8 cellular contexts compared by ENCODE assay signal in genomic region chr11:65855927-65856363, GRCh38. TPM values are rescaled to one million over a fixed set of nuclear protein-coding genes. Genes with fewer than 3 reads are reported as not detected.
A peak's percentile ranks its signal among the peaks of the same experiment; 100 is the strongest.
DNase-seq lines count a peak whose midpoint lies in the region; ATAC-seq lines count a peak whose summit lies in the region.

No MANE protein-coding gene starts in this region.

- H3K36me3 Mint-ChIP-seq in activated CD8-positive, alpha-beta memory T cell treated with anti-CD3 and anti-CD28 coated beads, Interleukin-2, amount 10 ng/mL, durations not matched to agents 7 days and 5 days, result peaks cover 58% of the 10 kb centered on the region
- H3K36me3 Mint-ChIP-seq in activated T-helper 1 cell treated with anti-CD3 and anti-CD28 coated beads, Interleukin-12 subunit alpha, Interleukin-12 subunit beta, Interleukin-2, Interleukin-4 antibody, amounts not matched to agents 30 ng/mL and 10 ng/mL and 1 ng/mL, durations not matched to agents 14 hours and 24 hours and 36 hours (ENCODE audit: low read depth), result peaks cover 56% of the 10 kb centered on the region
- H3K36me3 Mint-ChIP-seq in stimulated activated naive CD8-positive, alpha-beta T cell treated with anti-CD3 and anti-CD28 coated beads, Interleukin-15, Interleukin-2, amounts not matched to agents 100 ng/mL and 50 ng/mL, for 24 hours (ENCODE audit: low read depth), result peaks cover 57% of the 10 kb centered on the region

- no peak overlapping the region; the same call in 1 of the 2 replicates for H3K9ac ChIP-seq in iPS-20b (ENCODE audit: low read depth, low read length)

- CTCF ChIA-PET in activated CD8-positive, alpha-beta memory T cell treated with anti-CD3 and anti-CD28 coated beads, Interleukin-2, amount 10 ng/mL, durations not matched to agents 7 days and 5 days (lab: Charles Lee), result interaction anchor here (27.4 kb wide), 1 partner anchor 35 kb away, joined by 710 read pairs; the partner anchor contains the start of genes CCDC85B, CTSW, FIBP and FOSL1

- peak overlapping the region; percentile 99 for H3K4me3 ChIP-seq in iPS-20b (ENCODE audit: low read length)

- H3K27ac ChIP-seq in iPS-20b (ENCODE audit: low read length), result no peak overlapping the region

- no peaks in the 10 kb centered on the region for H3K27me3 ChIP-seq in iPS-20b (ENCODE audit: insufficient read depth, low read length)

- peak overlapping the region; percentile 81 for H3K27ac Mint-ChIP-seq in activated CD8-positive, alpha-beta memory T cell treated with anti-CD3 and anti-CD28 coated beads, Interleukin-2, amount 10 ng/mL, durations not matched to agents 7 days and 5 days
- peak overlapping the region; percentile 80 for H3K27ac Mint-ChIP-seq in activated T-helper 1 cell treated with anti-CD3 and anti-CD28 coated beads, Interleukin-12 subunit alpha, Interleukin-12 subunit beta, Interleukin-2, Interleukin-4 antibody, amounts not matched to agents 30 ng/mL and 10 ng/mL and 1 ng/mL, durations not matched to agents 14 hours and 24 hours and 36 hours
- peak overlapping the region; percentile 88 for H3K27ac Mint-ChIP-seq in stimulated activated naive CD8-positive, alpha-beta T cell treated with anti-CD3 and anti-CD28 coated beads, Interleukin-15, Interleukin-2, amounts not matched to agents 100 ng/mL and 50 ng/mL, for 24 hours

- H3K27me3 Mint-ChIP-seq in activated CD8-positive, alpha-beta memory T cell treated with anti-CD3 and anti-CD28 coated beads, Interleukin-2, amount 10 ng/mL, durations not matched to agents 7 days and 5 days, result no peaks in the 10 kb centered on the region
- no peaks in the 10 kb centered on the region for H3K27me3 Mint-ChIP-seq in activated T-helper 1 cell treated with anti-CD3 and anti-CD28 coated beads, Interleukin-12 subunit alpha, Interleukin-12 subunit beta, Interleukin-2, Interleukin-4 antibody, amounts not matched to agents 30 ng/mL and 10 ng/mL and 1 ng/mL, durations not matched to agents 14 hours and 24 hours and 36 hours (ENCODE audit: insufficient read depth)
- no peaks in the 10 kb centered on the region for H3K27me3 Mint-ChIP-seq in stimulated activated naive CD8-positive, alpha-beta T cell treated with anti-CD3 and anti-CD28 coated beads, Interleukin-15, Interleukin-2, amounts not matched to agents 100 ng/mL and 50 ng/mL, for 24 hours

- DNase-seq in activated CD8-positive, alpha-beta memory T cell treated with anti-CD3 and anti-CD28 coated beads, Interleukin-2, amount 10 ng/mL, durations not matched to agents 7 days and 5 days, result no peak
- no peak for DNase-seq in activated CD8-positive, alpha-beta memory T cell treated with anti-CD3 and anti-CD28 coated beads, Interleukin-2, amount 50 U/mL, for 4 hours
- no peak for DNase-seq in activated T-helper 1 cell treated with anti-CD3 and anti-CD28 coated beads, Interleukin-12 subunit alpha, Interleukin-12 subunit beta, Interleukin-2, Interleukin-4 antibody, amounts not matched to agents 30 ng/mL and 10 ng/mL and 1 ng/mL, durations not matched to agents 14 hours and 24 hours and 36 hours (ENCODE audit: low spot score)
- DNase-seq in NCI-H1048 (lab: John Stamatoyannopoulos, UW), result no peak
- no peak for DNase-seq in central memory CD4-positive, alpha-beta T cell

- H3K9me3 ChIP-seq in iPS-20b (ENCODE audit: insufficient read depth, low read depth, low read length), result no peaks in the 10 kb centered on the region

- no peak for ATAC-seq in activated CD8-positive, alpha-beta memory T cell treated with anti-CD3 and anti-CD28 coated beads, Interleukin-2, amount 10 ng/mL, durations not matched to agents 7 days and 5 days
- ATAC-seq in GM18861 (IDR thresholded peaks at IDR 0.05; ENCODE audit: unreplicated experiment), result no peak

- peaks cover 49% of the 10 kb centered on the region for H3K36me3 ChIP-seq in iPS-20b (ENCODE audit: insufficient read depth, low read depth, low read length)

- intact Hi-C loops in activated T-helper 1 cell treated with anti-CD3 and anti-CD28 coated beads, Interleukin-12 subunit alpha, Interleukin-12 subunit beta, Interleukin-2, Interleukin-4 antibody, amounts not matched to agents 30 ng/mL and 10 ng/mL and 1 ng/mL, durations not matched to agents 14 hours and 24 hours and 36 hours (cut with micrococcal nuclease), result loop anchor here (10.0 kb wide), 2 partner anchors 489 to 1549 kb away; partner anchors contain the start of genes B4GAT1, BRMS1, PPP1CA and TBC1D10C

- no peaks in the 10 kb centered on the region; the same call in 1 of the 2 replicates for H3K4me1 ChIP-seq in iPS-20b (ENCODE audit: insufficient read depth, low read length)

- H3K4me1 Mint-ChIP-seq in activated CD8-positive, alpha-beta memory T cell treated with anti-CD3 and anti-CD28 coated beads, Interleukin-2, amount 10 ng/mL, durations not matched to agents 7 days and 5 days, result peaks cover 33% of the 10 kb centered on the region
- H3K4me1 Mint-ChIP-seq in activated T-helper 1 cell treated with anti-CD3 and anti-CD28 coated beads, Interleukin-12 subunit alpha, Interleukin-12 subunit beta, Interleukin-2, Interleukin-4 antibody, amounts not matched to agents 30 ng/mL and 10 ng/mL and 1 ng/mL, durations not matched to agents 14 hours and 24 hours and 36 hours (ENCODE audit: low read depth), result peaks cover 55% of the 10 kb centered on the region
- peaks cover 47% of the 10 kb centered on the region for H3K4me1 Mint-ChIP-seq in stimulated activated naive CD8-positive, alpha-beta T cell treated with anti-CD3 and anti-CD28 coated beads, Interleukin-15, Interleukin-2, amounts not matched to agents 100 ng/mL and 50 ng/mL, for 24 hours (ENCODE audit: low read depth)

- peaks cover 2% of the 10 kb centered on the region for H3K9me3 Mint-ChIP-seq in activated CD8-positive, alpha-beta memory T cell treated with anti-CD3 and anti-CD28 coated beads, Interleukin-2, amount 10 ng/mL, durations not matched to agents 7 days and 5 days (ENCODE audit: low read depth)
- peaks cover 9% of the 10 kb centered on the region for H3K9me3 Mint-ChIP-seq in activated T-helper 1 cell treated with anti-CD3 and anti-CD28 coated beads, Interleukin-12 subunit alpha, Interleukin-12 subunit beta, Interleukin-2, Interleukin-4 antibody, amounts not matched to agents 30 ng/mL and 10 ng/mL and 1 ng/mL, durations not matched to agents 14 hours and 24 hours and 36 hours
- no peaks in the 10 kb centered on the region for H3K9me3 Mint-ChIP-seq in stimulated activated naive CD8-positive, alpha-beta T cell treated with anti-CD3 and anti-CD28 coated beads, Interleukin-15, Interleukin-2, amounts not matched to agents 100 ng/mL and 50 ng/mL, for 24 hours

- H3K4me3 Mint-ChIP-seq in activated CD8-positive, alpha-beta memory T cell treated with anti-CD3 and anti-CD28 coated beads, Interleukin-2, amount 10 ng/mL, durations not matched to agents 7 days and 5 days, result peak overlapping the region; percentile 91
- H3K4me3 Mint-ChIP-seq in activated T-helper 1 cell treated with anti-CD3 and anti-CD28 coated beads, Interleukin-12 subunit alpha, Interleukin-12 subunit beta, Interleukin-2, Interleukin-4 antibody, amounts not matched to agents 30 ng/mL and 10 ng/mL and 1 ng/mL, durations not matched to agents 14 hours and 24 hours and 36 hours, result peak overlapping the region; percentile 98
- H3K4me3 Mint-ChIP-seq in stimulated activated naive CD8-positive, alpha-beta T cell treated with anti-CD3 and anti-CD28 coated beads, Interleukin-15, Interleukin-2, amounts not matched to agents 100 ng/mL and 50 ng/mL, for 24 hours, result peak overlapping the region; percentile 96

RNA-seq across cellular contexts. Expression of gene CFL1, which starts 2.0 kb away (rescaled TPM):
- total RNA-seq in activated CD8-positive, alpha-beta memory T cell treated with anti-CD3 and anti-CD28 coated beads, Interleukin-2, amount 10 ng/mL, durations not matched to agents 7 days and 5 days, result 1,000 to 10,000 TPM; 1,745 to 1,753 TPM
- total RNA-seq in activated T-helper 1 cell treated with anti-CD3 and anti-CD28 coated beads, Interleukin-12 subunit alpha, Interleukin-12 subunit beta, Interleukin-2, Interleukin-4 antibody, amounts not matched to agents 30 ng/mL and 10 ng/mL and 1 ng/mL, durations not matched to agents 14 hours and 24 hours and 36 hours, result 1,020 and 1,061 TPM in 2 replicates

RNA-seq across cellular contexts. Expression of gene MUS81, which starts 4.3 kb away (rescaled TPM):
- total RNA-seq in activated CD8-positive, alpha-beta memory T cell treated with anti-CD3 and anti-CD28 coated beads, Interleukin-2, amount 10 ng/mL, durations not matched to agents 7 days and 5 days, result 100 to 1,000 TPM; 106 to 125 TPM
- 77.7 and 79.6 TPM in 2 replicates for total RNA-seq in activated T-helper 1 cell treated with anti-CD3 and anti-CD28 coated beads, Interleukin-12 subunit alpha, Interleukin-12 subunit beta, Interleukin-2, Interleukin-4 antibody, amounts not matched to agents 30 ng/mL and 10 ng/mL and 1 ng/mL, durations not matched to agents 14 hours and 24 hours and 36 hours

RNA-seq across cellular contexts. Expression of gene EFEMP2, which starts 16.7 kb away (rescaled TPM):
- 10 to 100 TPM in 1 of 2 experiments, 1 to 10 TPM in 1; 7.1 to 13.4 TPM for total RNA-seq in activated CD8-positive, alpha-beta memory T cell treated with anti-CD3 and anti-CD28 coated beads, Interleukin-2, amount 10 ng/mL, durations not matched to agents 7 days and 5 days
- 6.5 and 7.9 TPM in 2 replicates for total RNA-seq in activated T-helper 1 cell treated with anti-CD3 and anti-CD28 coated beads, Interleukin-12 subunit alpha, Interleukin-12 subunit beta, Interleukin-2, Interleukin-4 antibody, amounts not matched to agents 30 ng/mL and 10 ng/mL and 1 ng/mL, durations not matched to agents 14 hours and 24 hours and 36 hours

RNA-seq across cellular contexts. Expression of gene SNX32, which starts 22.2 kb away (rescaled TPM):
- total RNA-seq in activated CD8-positive, alpha-beta memory T cell treated with anti-CD3 and anti-CD28 coated beads, Interleukin-2, amount 10 ng/mL, durations not matched to agents 7 days and 5 days, result 1 to 10 TPM; 1.7 to 2.4 TPM
- total RNA-seq in activated T-helper 1 cell treated with anti-CD3 and anti-CD28 coated beads, Interleukin-12 subunit alpha, Interleukin-12 subunit beta, Interleukin-2, Interleukin-4 antibody, amounts not matched to agents 30 ng/mL and 10 ng/mL and 1 ng/mL, durations not matched to agents 14 hours and 24 hours and 36 hours, result 1.6 and 1.9 TPM in 2 replicates

RNA-seq across cellular contexts. Expression of gene CTSW, which starts 23.7 kb away (rescaled TPM):
- total RNA-seq in activated CD8-positive, alpha-beta memory T cell treated with anti-CD3 and anti-CD28 coated beads, Interleukin-2, amount 10 ng/mL, durations not matched to agents 7 days and 5 days, result 100 to 1,000 TPM; 268 to 339 TPM
- 5.7 and 7.4 TPM in 2 replicates for total RNA-seq in activated T-helper 1 cell treated with anti-CD3 and anti-CD28 coated beads, Interleukin-12 subunit alpha, Interleukin-12 subunit beta, Interleukin-2, Interleukin-4 antibody, amounts not matched to agents 30 ng/mL and 10 ng/mL and 1 ng/mL, durations not matched to agents 14 hours and 24 hours and 36 hours
